Comparison of ENCODE assay signal across 29 cellular contexts in genomic region chr2:238996331-238997136, GRCh38.
"Had no signal": no experiment of that assay in that cellular context is flagged by ENCODE, and none has a peak within 500 bp of the region (broad histone marks: within the 10 kb centered on the region; RNA-seq: fewer than 3 reads in every experiment).

No MANE protein-coding gene starts in this region.

- ATAC-seq: activated CD4-positive, CD25-positive, alpha-beta regulatory T cell treated with anti-CD3 and anti-CD28 coated beads, Interleukin-2, amount 50 U/mL, for 24 hours; activated naive CD4-positive, alpha-beta T cell treated with anti-CD3 and anti-CD28 coated beads, Interleukin-2, amount 50 U/mL, for 72 hours; activated T-cell treated with anti-CD3 and anti-CD28 coated beads, Interleukin-2, amount 50 U/mL, for 4 hours; activated T-helper 17 cell treated with anti-CD3 and anti-CD28 coated beads, Interleukin-2, amount 50 U/mL, for 72 hours; gastroesophageal sphincter; left lung; right cardiac atrium had no signal

- H3K36me3 ChIP-seq: colonic mucosa, gastroesophageal sphincter, left lung, spleen, tibial nerve had no signal

- DNase-seq: activated CD4-positive, alpha-beta T cell treated with anti-CD3 and anti-CD28 coated beads for 48 hours; activated CD4-positive, alpha-beta T cell treated with anti-CD3 and anti-CD28 coated beads, Interleukin-2, amount 50 U/mL, for 48 hours; activated gamma-delta T cell treated with Interleukin-2 at 50 U/mL for 16 hours; activated T-cell treated with anti-CD3 and anti-CD28 coated beads, Interleukin-2, amount 50 U/mL, for 4 hours; cerebellar nuclear complex; colonic mucosa; dorsolateral prefrontal cortex; effector memory CD4-positive, alpha-beta T cell; erythroblast; hypothalamus; immature natural killer cell; left lung; mammary epithelial cell; naive B cell; occipital lobe; spleen; stimulated activated naive CD4-positive, alpha-beta T cell treated with Interleukin-2 at 50 U/mL for 16 hours; SW 1271; T-helper 9 cell had no signal

- H3K9me3 Mint-ChIP-seq: T-helper 1 cell treated with Interleukin-12 subunit alpha and Interleukin-12 subunit beta and Interleukin-4 antibody, amounts not matched to agents 30 μg/mL and 1 μg/mL, for 36 hours had no signal

- H3K27ac Mint-ChIP-seq: activated naive CD4-positive, alpha-beta T cell treated with anti-CD3 and anti-CD28 coated beads, Interleukin-2, amount 50 U/mL, for 72 hours; activated T-helper 17 cell treated with anti-CD3 and anti-CD28 coated beads, Interleukin-2, amount 50 U/mL, for 72 hours; immature natural killer cell; T-helper 1 cell treated with Interleukin-12 subunit alpha and Interleukin-12 subunit beta and Interleukin-4 antibody, amounts not matched to agents 30 μg/mL and 1 μg/mL, for 36 hours had no signal

- H3K4me1 Mint-ChIP-seq: activated T-helper 17 cell treated with anti-CD3 and anti-CD28 coated beads, Interleukin-2, amount 50 U/mL, for 72 hours; naive B cell had no signal

- H3K4me3 ChIP-seq: colonic mucosa, dorsolateral prefrontal cortex, gastroesophageal sphincter, left lung, spleen, tibial nerve had no signal

- H3K27ac ChIP-seq: colonic mucosa, dorsolateral prefrontal cortex, gastroesophageal sphincter, left lung, spleen, tibial nerve, VCaP had no signal

- H3K4me3 Mint-ChIP-seq: activated T-cell treated with anti-CD3 and anti-CD28 coated beads, Interleukin-2, amount 50 U/mL, for 4 hours; activated T-helper 17 cell treated with anti-CD3 and anti-CD28 coated beads, Interleukin-2, amount 50 U/mL, for 72 hours; immature natural killer cell; mesothelial cell of epicardium; naive B cell; neural crest cell; T-helper 1 cell treated with Interleukin-12 subunit alpha and Interleukin-12 subunit beta and Interleukin-4 antibody, amounts not matched to agents 30 μg/mL and 1 μg/mL, for 36 hours had no signal

- H3K9me3 ChIP-seq: colonic mucosa had no signal

- H3K4me1 ChIP-seq: colonic mucosa, left lung, spleen had no signal

- H3K27me3 ChIP-seq: colonic mucosa, dorsolateral prefrontal cortex, tibial nerve had no signal
